In the genomic region with DNA sequence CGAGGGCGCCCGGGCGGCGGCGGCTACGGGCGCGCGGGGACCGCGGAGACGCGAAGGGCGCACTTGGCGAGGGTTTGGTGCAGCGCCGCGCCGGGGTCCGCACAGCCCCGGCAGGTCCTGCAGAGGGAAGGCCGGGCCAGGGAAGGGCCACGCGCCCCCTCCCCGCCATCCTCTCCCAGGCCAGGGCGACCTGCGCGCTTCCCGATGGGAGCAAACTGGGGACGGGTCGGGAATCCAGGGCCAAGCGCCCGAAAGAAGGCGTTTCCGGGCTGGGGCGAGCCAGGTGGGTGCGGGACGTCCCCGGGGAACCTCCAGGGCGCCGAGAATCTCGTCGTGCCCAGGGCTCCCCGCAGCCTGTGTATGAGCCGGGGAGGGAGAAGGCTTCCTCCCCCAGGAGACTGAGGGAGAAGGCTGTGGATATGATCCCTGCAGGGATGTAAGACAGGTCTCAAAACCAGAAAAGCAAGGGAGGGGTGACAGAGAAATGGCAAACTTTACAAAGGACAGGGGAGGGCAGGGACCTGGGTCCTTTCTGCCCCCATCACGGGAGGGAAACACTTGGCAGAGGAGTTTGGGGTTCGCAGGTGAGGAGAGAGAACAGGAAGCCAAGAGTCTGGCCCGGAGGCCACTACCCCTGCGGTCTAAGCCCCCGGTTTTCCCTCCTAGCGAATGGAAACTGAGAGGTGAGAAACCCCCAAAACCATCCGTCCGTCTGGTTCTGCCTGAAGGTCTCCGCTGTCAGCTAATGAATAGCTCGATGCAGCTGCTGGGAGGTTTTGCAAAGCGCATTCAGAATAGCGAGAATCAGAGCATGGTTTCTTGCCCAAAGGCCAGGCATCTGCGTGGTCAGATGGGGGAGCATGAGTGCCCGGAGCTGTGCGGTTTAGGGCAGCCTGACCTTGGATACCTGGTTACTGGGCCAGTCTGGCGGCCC, we compare ENCODE assay signal across 9 cellular contexts. TPM values are rescaled to one million over a fixed set of nuclear protein-coding genes. Genes with fewer than 3 reads are reported as not detected.
DNase-seq lines count a peak whose midpoint lies in the region; ATAC-seq and TF ChIP-seq lines count a peak whose summit lies in the region.
"Had no signal": no experiment of that assay in that cellular context is flagged by ENCODE, and none has a peak within 500 bp of the region (broad histone marks: within the 10 kb centered on the region; RNA-seq: fewer than 3 reads in every experiment).

No MANE protein-coding gene starts in this region.

- H3K9me3 ChIP-seq in left ventricle myocardium inferior (replicated peaks) (no peaks in the 10 kb centered on the region), lung (ENCODE audit: control insufficient read depth in 2 of 2, insufficient read depth in 1 of 2, low read length in 1 of 2) (peaks cover 0 to 3% of the 10 kb centered on the region in 2 donors)

- peaks cover 61% of the 10 kb centered on the region for H3K27me3 Mint-ChIP-seq in activated naive CD8-positive, alpha-beta T cell treated with anti-CD3 and anti-CD28 coated beads for 36 hours

- peaks cover 31% of the 10 kb centered on the region for H3K4me1 ChIP-seq in left ventricle myocardium inferior
- H3K4me1 ChIP-seq in lung (ENCODE audit: control insufficient read depth in 2 of 2, insufficient read depth in 2 of 2, low read length in 2 of 2): peaks cover 0 to 9% of the 10 kb centered on the region in 2 donors

- H3K27ac Mint-ChIP-seq in activated naive CD8-positive, alpha-beta T cell treated with anti-CD3 and anti-CD28 coated beads for 36 hours: no peak overlapping the region

- no peak for TF ChIP-seq CTCF in left ventricle myocardium inferior (IDR thresholded peaks at IDR 0.05; ENCODE audit: borderline replicate concordance)
- TF ChIP-seq CTCF in lung (IDR thresholded peaks at IDR 0.05; ENCODE audit: control extremely low read depth, extremely low read depth): no peak

- H3K36me3 Mint-ChIP-seq in activated naive CD8-positive, alpha-beta T cell treated with anti-CD3 and anti-CD28 coated beads for 36 hours: no peaks in the 10 kb centered on the region

- H3K36me3 ChIP-seq in left ventricle myocardium inferior (no peaks in the 10 kb centered on the region), lung (ENCODE audit: control insufficient read depth in 2 of 2, insufficient read depth in 2 of 2, low read length in 2 of 2) (no peaks in the 10 kb centered on the region)

- 6 to 11% methylated on average over 59 to 62 of the region's 62 CpGs for WGBS in lung, 2 donors

- intact Hi-C loops in left ventricle myocardium inferior (cut with micrococcal nuclease) (no loop called here), left cardiac atrium (cut with DNase I) (loop anchor here (10.0 kb wide), 2 partner anchors 214 to 244 kb away; partner anchors contain the start of gene GRIFIN (in 1 of the 2))

- DNase-seq in left ventricle myocardium inferior (no peak), left cardiac atrium (no peak), lung (ENCODE audit: low spot score) (no peak), T-helper 1 cell (no peak), NCI-H774 (lab: John Stamatoyannopoulos, UW) (no peak), SIG-M5 (lab: John Stamatoyannopoulos, UW) (no peak)
- peak; percentile 41 for DNase-seq in activated naive CD8-positive, alpha-beta T cell treated with anti-CD3 and anti-CD28 coated beads for 36 hours

- H3K4me3 ChIP-seq in left ventricle myocardium inferior (peak overlapping the region; percentile 56), lung (no peak overlapping the region)

- ATAC-seq in left cardiac atrium (no peak), HG02981 (IDR thresholded peaks at IDR 0.05; ENCODE audit: unreplicated experiment) (peak; percentile 74), lung (ENCODE audit: insufficient read depth, low FRiP score) (peak; percentile 31)

- H3K4me3 Mint-ChIP-seq in activated naive CD8-positive, alpha-beta T cell treated with anti-CD3 and anti-CD28 coated beads for 36 hours: no peak overlapping the region

- no peaks in the 10 kb centered on the region for H3K9me3 Mint-ChIP-seq in activated naive CD8-positive, alpha-beta T cell treated with anti-CD3 and anti-CD28 coated beads for 36 hours

- H3K27ac ChIP-seq in left ventricle myocardium inferior (replicated peaks) (no peak overlapping the region), lung (ENCODE audit: low read depth in 1 of 2, low read length in 1 of 2) (no peak overlapping the region)

- H3K4me1 Mint-ChIP-seq in activated naive CD8-positive, alpha-beta T cell treated with anti-CD3 and anti-CD28 coated beads for 36 hours: peaks cover 11% of the 10 kb centered on the region

- H3K27me3 ChIP-seq in left ventricle myocardium inferior (ENCODE audit: low read depth) (peaks cover 58% of the 10 kb centered on the region), lung (ENCODE audit: control insufficient read depth, insufficient read depth) (peaks cover 2% of the 10 kb centered on the region)

RNA-seq across cellular contexts. Expression of gene AMZ1, which starts 0.7 kb away (rescaled TPM):
- total RNA-seq in left ventricle myocardium inferior: 0.11 TPM
- total RNA-seq in left cardiac atrium: under 1 TPM; 0.27 to 0.34 TPM
- under 1 TPM in 1 of 2 experiments, not detected in 1; 0.04 TPM for total RNA-seq in activated naive CD8-positive, alpha-beta T cell treated with anti-CD3 and anti-CD28 coated beads for 36 hours
- total RNA-seq in lung: 1 to 10 TPM in 1 of 2 donors, under 1 TPM in 1; 0.65 to 8.3 TPM
- under 1 TPM; 0.13 to 0.39 TPM for polyA plus RNA-seq in lung
- total RNA-seq: bronchial epithelial cell had no signal

RNA-seq across cellular contexts. Expression of gene TTYH3, which starts 56.9 kb away (rescaled TPM):
- total RNA-seq in left ventricle myocardium inferior (10.9 TPM), left cardiac atrium (10 to 100 TPM; 30.3 to 38.7 TPM), lung (10 to 100 TPM; 50.6 to 74.0 TPM)
- total RNA-seq in activated naive CD8-positive, alpha-beta T cell treated with anti-CD3 and anti-CD28 coated beads for 36 hours: 10 to 100 TPM; 26.8 to 27.2 TPM
- polyA plus RNA-seq in lung: 10 to 100 TPM; 14.3 to 60.9 TPM

Comparison
In these comparisons a context has a peak if more than half of its experiments do, and no peak if none do; other contexts are left out.
1. ATAC-seq: peak in HG02981 (single experiment) and lung (single experiment); none in left cardiac atrium (0 of 2).